ENCODE assay signal across 10 cellular contexts in the genomic region with DNA sequence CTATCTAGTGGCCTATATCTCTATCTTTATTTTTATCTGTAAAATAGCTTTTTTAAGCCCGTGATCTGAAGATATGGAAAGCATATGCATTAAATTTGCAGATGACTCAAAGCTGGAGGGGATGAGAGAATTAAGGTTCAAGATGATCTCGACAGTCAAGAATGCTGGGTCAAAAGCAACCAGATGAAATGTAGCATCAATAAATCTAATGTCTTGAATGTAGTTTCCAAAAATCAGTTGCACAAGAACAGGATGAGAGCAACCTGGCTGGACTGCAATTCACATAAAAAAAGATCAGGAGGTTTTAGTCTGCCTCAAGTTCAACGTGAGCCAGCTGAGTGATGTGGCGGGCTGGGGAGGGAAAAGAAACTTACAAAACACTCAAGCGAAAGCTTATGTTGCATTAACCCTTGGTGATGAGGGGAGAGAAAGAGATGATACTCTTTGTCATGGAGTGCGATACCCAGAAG.
A peak's percentile ranks its signal among the peaks of the same experiment; 100 is the strongest.
DNase-seq lines count a peak whose midpoint lies in the region; ATAC-seq and TF ChIP-seq lines count a peak whose summit lies in the region.
"Had no signal": no experiment of that assay in that cellular context is flagged by ENCODE, and none has a peak within 500 bp of the region (broad histone marks: within the 10 kb centered on the region; RNA-seq: fewer than 3 reads in every experiment).

No MANE protein-coding gene starts in this region.

- H3K4me1 ChIP-seq in stomach (peaks cover 46 to 57% (median 56%) of the 10 kb centered on the region in 4 donors), right cardiac atrium (ENCODE audit: control insufficient read depth, insufficient read depth, low read length) (peaks cover 22% of the 10 kb centered on the region), adrenal gland (replicated peaks in 1 of 2) (peaks cover 4 to 45% of the 10 kb centered on the region in 2 donors)

- TF ChIP-seq EP300 in stomach (IDR thresholded peaks at IDR 0.05), result no peak

- TF ChIP-seq CTCF in brain microvascular endothelial cell (IDR thresholded peaks at IDR 0.05; ENCODE audit: low read depth, low read length, missing control alignments) (no peak), stomach (IDR thresholded peaks at IDR 0.05) (no peak), adrenal gland (IDR thresholded peaks at IDR 0.05) (no peak)

- in situ Hi-C loops in brain microvascular endothelial cell (cut with HindIII; ENCODE audit: low pct_ligation_motif_present, low sequenced_read_pairs), result no loop called here

- H3K9me3 ChIP-seq in stomach (no peaks in the 10 kb centered on the region), right cardiac atrium (ENCODE audit: control insufficient read depth, low read length) (no peaks in the 10 kb centered on the region), adrenal gland (replicated peaks in 1 of 3) (no peaks in the 10 kb centered on the region)

- ATAC-seq in GM19438 (IDR thresholded peaks at IDR 0.05; ENCODE audit: low read depth, unreplicated experiment) (peak; percentile 35), HG03159 (IDR thresholded peaks at IDR 0.05; ENCODE audit: unreplicated experiment) (peak; percentile 35), right cardiac atrium (no peak)

- WGBS in stomach, 5 donors, result 69 to 79% (median 75%) methylated on average over 6 of the region's 6 CpGs
- 81% methylated on average over 6 of the region's 6 CpGs for WGBS in right cardiac atrium
- WGBS in adrenal gland, 4 donors, result 61 to 79% (median 72%) methylated on average over 6 of the region's 6 CpGs

- H3K4me3 ChIP-seq in brain microvascular endothelial cell (ENCODE audit: low read depth, low read length) (no peak overlapping the region), stomach (no peak overlapping the region), right cardiac atrium (ENCODE audit: low read length) (no peak overlapping the region), adrenal gland (no peak overlapping the region)
- H3K4me3 ChIP-seq: lung had no signal

- DNase-seq in brain microvascular endothelial cell (peak; percentile 59), stomach (no peak), right cardiac atrium (no peak), NCI-H510A treated with DMSO at 0.1 percent for 48 hours (lab: John Stamatoyannopoulos, UW) (no peak), adrenal gland (no peak), activated gamma-delta T cell (lab: John Stamatoyannopoulos, UW) (no peak)
- DNase-seq: NCI-H2029 had no signal

- H3K27ac ChIP-seq in brain microvascular endothelial cell, result no peak overlapping the region
- H3K27ac ChIP-seq in stomach, result peak overlapping the region in 3 of 5 donors; percentile 67 to 82 (median 80)
- H3K27ac ChIP-seq in right cardiac atrium (ENCODE audit: low read length), result no peak overlapping the region
- H3K27ac ChIP-seq in adrenal gland, result peak overlapping the region in 1 of 5 donors; percentile 30

- H3K27me3 ChIP-seq in brain microvascular endothelial cell (replicated peaks) (no peaks in the 10 kb centered on the region), stomach (no peaks in the 10 kb centered on the region), right cardiac atrium (ENCODE audit: control insufficient read depth, insufficient read depth) (no peaks in the 10 kb centered on the region), adrenal gland (no peaks in the 10 kb centered on the region)

- no peak for TF ChIP-seq POLR2A in stomach (IDR thresholded peaks at IDR 0.05)
- TF ChIP-seq POLR2A in adrenal gland (IDR thresholded peaks at IDR 0.05), result no peak

- H3K36me3 ChIP-seq in brain microvascular endothelial cell (replicated peaks) (no peaks in the 10 kb centered on the region), stomach (no peaks in the 10 kb centered on the region), adrenal gland (replicated peaks in 1 of 2) (no peaks in the 10 kb centered on the region)

- intact Hi-C loops in stomach (cut with DNase I; ENCODE audit: low total_unique reads), result no loop called here
- intact Hi-C loops in right cardiac atrium (cut with DNase I), result no loop called here
- intact Hi-C loops in adrenal gland (cut with DNase I), result no loop called here

Comparison
In these comparisons a context has a peak if more than half of its experiments do, and no peak if none do; other contexts are left out.
1. ATAC-seq: peak in GM19438 (single experiment) and HG03159 (single experiment); none in right cardiac atrium (0 of 2).
2. H3K27ac ChIP-seq: peak in stomach (3 of 5); none in brain microvascular endothelial cell (single experiment) and right cardiac atrium (single experiment).